In genomic region chr17:44210342-44211192, GRCh38 we compare ENCODE assay signal across 1 cellular context.
TF ChIP-seq lines count a peak whose summit lies in the region.

No MANE protein-coding gene starts in this region.

TF ChIP-seq in K562, 482 proteins besides CTCF, POLR2A, EP300 and RAD21 (continues in another document):
- TF ChIP-seq KDM4B (IDR thresholded peaks at IDR 0.05; ENCODE audit: borderline replicate concordance in 2 of 2, low read depth in 1 of 2), result peak in 1 of 2 experiments; percentile 18; a peak in 1 of 4 replicates
- peak in 2 of 3 experiments; percentile 61 to 77 for TF ChIP-seq YY1 (IDR thresholded peaks at IDR 0.05; ENCODE audit: borderline replicate concordance in 1 of 3, control insufficient read depth in 1 of 3, extremely low read depth in 1 of 3, insufficient read depth in 3 of 3, insufficient read length in 1 of 3, insufficient replicate concordance in 2 of 3, low read depth in 1 of 3, low read length in 2 of 3)
- peak; percentile 28 for TF ChIP-seq TBP (optimal IDR thresholded peaks at IDR 0.05; ENCODE audit: low read depth, low read length)
- TF ChIP-seq MXI1 (IDR thresholded peaks at IDR 0.05; ENCODE audit: low read depth, low read length), result peak; percentile 89
- TF ChIP-seq NR3C1 (CRISPR knock-in tag; IDR thresholded peaks at IDR 0.05), result peak; percentile 90; the same call in 1 of the 2 replicates
- peak; percentile 47 for TF ChIP-seq MEIS2 (IDR thresholded peaks at IDR 0.05; ENCODE audit: partially characterized antibody)
- TF ChIP-seq ATF3 (IDR thresholded peaks at IDR 0.05), result no peak
- TF ChIP-seq ATF3 (CRISPR knock-in tag; conservative IDR thresholded peaks at IDR 0.05), result peak; percentile 75; the same call in 1 of the 2 replicates
- no peak for TF ChIP-seq ZNF449 (CRISPR knock-in tag; IDR thresholded peaks at IDR 0.05)
- TF ChIP-seq, protein P1, sequence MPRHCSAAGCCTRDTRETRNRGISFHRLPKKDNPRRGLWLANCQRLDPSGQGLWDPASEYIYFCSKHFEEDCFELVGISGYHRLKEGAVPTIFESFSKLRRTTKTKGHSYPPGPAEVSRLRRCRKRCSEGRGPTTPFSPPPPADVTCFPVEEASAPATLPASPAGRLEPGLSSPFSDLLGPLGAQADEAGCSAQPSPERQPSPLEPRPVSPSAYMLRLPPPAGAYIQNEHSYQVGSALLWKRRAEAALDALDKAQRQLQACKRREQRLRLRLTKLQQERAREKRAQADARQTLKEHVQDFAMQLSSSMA (CRISPR knock-in tag; IDR thresholded peaks at IDR 0.05), result no peak
- peak; percentile 98 for TF ChIP-seq SMC3 (conservative IDR thresholded peaks at IDR 0.05; ENCODE audit: insufficient read depth, low read depth, low read length)
- no peak for TF ChIP-seq SIX5 (IDR thresholded peaks at IDR 0.05; ENCODE audit: borderline replicate concordance in 1 of 2, insufficient read depth in 1 of 2, low read depth in 1 of 2, low read length in 2 of 2)
- peak; percentile 88 for TF ChIP-seq ETV5 (CRISPR knock-in tag; IDR thresholded peaks at IDR 0.05; ENCODE audit: low read depth)
- TF ChIP-seq ESRRA (IDR thresholded peaks at IDR 0.05; ENCODE audit: borderline replicate concordance, low read depth), result peak; percentile 64; the same call in 1 of the 2 replicates
- TF ChIP-seq DEAF1 (CRISPR knock-in tag; IDR thresholded peaks at IDR 0.05), result peak; percentile 96
- TF ChIP-seq ZNF217 (CRISPR knock-in tag; IDR thresholded peaks at IDR 0.05), result no peak
- no peak for TF ChIP-seq TRIM28 (IDR thresholded peaks at IDR 0.05)
- no peak; the same call in 1 of the 2 replicates for TF ChIP-seq KLF16 (IDR thresholded peaks at IDR 0.05)
- TF ChIP-seq ZBTB49 (CRISPR knock-in tag; IDR thresholded peaks at IDR 0.05; ENCODE audit: borderline replicate concordance), result no peak
- no peak for TF ChIP-seq BACH1 (tag; IDR thresholded peaks at IDR 0.05)
- peak; percentile 80; the same call in 1 of the 2 replicates for TF ChIP-seq ZNF511 (CRISPR knock-in tag; IDR thresholded peaks at IDR 0.05)
- no peak for TF ChIP-seq SRSF9 (IDR thresholded peaks at IDR 0.05; ENCODE audit: borderline replicate concordance, low read depth, low read length)
- 0 out of 2 replicates have a peak, but pooled peaks have one; percentile 22 for TF ChIP-seq GABPA (tag; conservative IDR thresholded peaks at IDR 0.05; ENCODE audit: low read depth)
- TF ChIP-seq ZFX (CRISPR knock-in tag; IDR thresholded peaks at IDR 0.05), result peak; percentile 77
- no peak for TF ChIP-seq CHD4 (IDR thresholded peaks at IDR 0.05; ENCODE audit: insufficient read depth, insufficient replicate concordance, low read depth, low read length, poor library complexity, severe bottlenecking)
- TF ChIP-seq, protein P2, sequence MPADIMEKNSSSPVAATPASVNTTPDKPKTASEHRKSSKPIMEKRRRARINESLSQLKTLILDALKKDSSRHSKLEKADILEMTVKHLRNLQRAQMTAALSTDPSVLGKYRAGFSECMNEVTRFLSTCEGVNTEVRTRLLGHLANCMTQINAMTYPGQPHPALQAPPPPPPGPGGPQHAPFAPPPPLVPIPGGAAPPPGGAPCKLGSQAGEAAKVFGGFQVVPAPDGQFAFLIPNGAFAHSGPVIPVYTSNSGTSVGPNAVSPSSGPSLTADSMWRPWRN (IDR thresholded peaks at IDR 0.05; ENCODE audit: low read depth), result no peak
- TF ChIP-seq, protein P3, sequence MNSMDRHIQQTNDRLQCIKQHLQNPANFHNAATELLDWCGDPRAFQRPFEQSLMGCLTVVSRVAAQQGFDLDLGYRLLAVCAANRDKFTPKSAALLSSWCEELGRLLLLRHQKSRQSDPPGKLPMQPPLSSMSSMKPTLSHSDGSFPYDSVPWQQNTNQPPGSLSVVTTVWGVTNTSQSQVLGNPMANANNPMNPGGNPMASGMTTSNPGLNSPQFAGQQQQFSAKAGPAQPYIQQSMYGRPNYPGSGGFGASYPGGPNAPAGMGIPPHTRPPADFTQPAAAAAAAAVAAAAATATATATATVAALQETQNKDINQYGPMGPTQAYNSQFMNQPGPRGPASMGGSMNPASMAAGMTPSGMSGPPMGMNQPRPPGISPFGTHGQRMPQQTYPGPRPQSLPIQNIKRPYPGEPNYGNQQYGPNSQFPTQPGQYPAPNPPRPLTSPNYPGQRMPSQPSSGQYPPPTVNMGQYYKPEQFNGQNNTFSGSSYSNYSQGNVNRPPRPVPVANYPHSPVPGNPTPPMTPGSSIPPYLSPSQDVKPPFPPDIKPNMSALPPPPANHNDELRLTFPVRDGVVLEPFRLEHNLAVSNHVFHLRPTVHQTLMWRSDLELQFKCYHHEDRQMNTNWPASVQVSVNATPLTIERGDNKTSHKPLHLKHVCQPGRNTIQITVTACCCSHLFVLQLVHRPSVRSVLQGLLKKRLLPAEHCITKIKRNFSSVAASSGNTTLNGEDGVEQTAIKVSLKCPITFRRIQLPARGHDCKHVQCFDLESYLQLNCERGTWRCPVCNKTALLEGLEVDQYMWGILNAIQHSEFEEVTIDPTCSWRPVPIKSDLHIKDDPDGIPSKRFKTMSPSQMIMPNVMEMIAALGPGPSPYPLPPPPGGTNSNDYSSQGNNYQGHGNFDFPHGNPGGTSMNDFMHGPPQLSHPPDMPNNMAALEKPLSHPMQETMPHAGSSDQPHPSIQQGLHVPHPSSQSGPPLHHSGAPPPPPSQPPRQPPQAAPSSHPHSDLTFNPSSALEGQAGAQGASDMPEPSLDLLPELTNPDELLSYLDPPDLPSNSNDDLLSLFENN (IDR thresholded peaks at IDR 0.05; ENCODE audit: low read depth in 2 of 2, low read length in 2 of 2), result peak in 1 of 2 experiments; percentile 54; a peak in 1 of 4 replicates
- no peak for TF ChIP-seq TCF7L2 (IDR thresholded peaks at IDR 0.05; ENCODE audit: low read depth, low read length)
- TF ChIP-seq EHMT2 (IDR thresholded peaks at IDR 0.05), result no peak
- peak; percentile 90 for TF ChIP-seq MYC (IDR thresholded peaks at IDR 0.05; ENCODE audit: low read depth, low read length)
- TF ChIP-seq MYC (CRISPR knock-in tag; IDR thresholded peaks at IDR 0.05; ENCODE audit: borderline replicate concordance, low read depth), result no peak
- peak; percentile 73 for TF ChIP-seq U2AF1 (optimal IDR thresholded peaks at IDR 0.05; ENCODE audit: low read depth, low read length)
- TF ChIP-seq HDGF (IDR thresholded peaks at IDR 0.05), result no peak
- TF ChIP-seq HCFC1 (IDR thresholded peaks at IDR 0.05; ENCODE audit: low read depth, low read length), result peak; percentile 62; the same call in 1 of the 2 replicates
- TF ChIP-seq POLR2AphosphoS2 (IDR thresholded peaks at IDR 0.05; ENCODE audit: low read length), result peak; percentile 95
- TF ChIP-seq GTF3C2 (IDR thresholded peaks at IDR 0.05; ENCODE audit: borderline replicate concordance, extremely low read depth, insufficient read length), result no peak
- TF ChIP-seq RFX5 (IDR thresholded peaks at IDR 0.05; ENCODE audit: low read depth, low read length), result no peak
- no peak for TF ChIP-seq POU5F1 (IDR thresholded peaks at IDR 0.05; ENCODE audit: borderline replicate concordance, low read depth, low read length, partially characterized antibody)
- TF ChIP-seq STAG1 (CRISPR knock-in tag; IDR thresholded peaks at IDR 0.05; ENCODE audit: borderline replicate concordance), result peak; percentile 97
- TF ChIP-seq, protein P4, sequence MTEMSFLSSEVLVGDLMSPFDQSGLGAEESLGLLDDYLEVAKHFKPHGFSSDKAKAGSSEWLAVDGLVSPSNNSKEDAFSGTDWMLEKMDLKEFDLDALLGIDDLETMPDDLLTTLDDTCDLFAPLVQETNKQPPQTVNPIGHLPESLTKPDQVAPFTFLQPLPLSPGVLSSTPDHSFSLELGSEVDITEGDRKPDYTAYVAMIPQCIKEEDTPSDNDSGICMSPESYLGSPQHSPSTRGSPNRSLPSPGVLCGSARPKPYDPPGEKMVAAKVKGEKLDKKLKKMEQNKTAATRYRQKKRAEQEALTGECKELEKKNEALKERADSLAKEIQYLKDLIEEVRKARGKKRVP (CRISPR knock-in tag; IDR thresholded peaks at IDR 0.05), result no peak
- no peak for TF ChIP-seq FOXM1 (IDR thresholded peaks at IDR 0.05; ENCODE audit: low read depth)
- TF ChIP-seq FOXM1 (CRISPR knock-in tag; IDR thresholded peaks at IDR 0.05; ENCODE audit: low read depth), result peak; percentile 85; the same call in 1 of the 2 replicates
- no peak for TF ChIP-seq ZNF76 (CRISPR knock-in tag; IDR thresholded peaks at IDR 0.05; ENCODE audit: borderline replicate concordance)
- TF ChIP-seq HMGN3 (IDR thresholded peaks at IDR 0.05; ENCODE audit: borderline replicate concordance, extremely low read depth, insufficient read length, low read depth, low read length), result peak; percentile 74
- no peak for TF ChIP-seq HNRNPH1 (optimal IDR thresholded peaks at IDR 0.05; ENCODE audit: low read depth, low read length)
- no peak for TF ChIP-seq TAF9B (IDR thresholded peaks at IDR 0.05; ENCODE audit: partially characterized antibody)
